In genomic region chr5:169944922-169945675, GRCh38 we compare ENCODE assay signal across 1 cellular context.
TF ChIP-seq lines count a peak whose summit lies in the region.

No MANE protein-coding gene starts in this region.

TF ChIP-seq in IMR-90, 13 proteins besides CTCF, POLR2A, EP300 and RAD21 (continued from another document):
- no peak for TF ChIP-seq NFE2L2 (IDR thresholded peaks at IDR 0.05; ENCODE audit: low read depth, low read length)
- TF ChIP-seq CEBPB (IDR thresholded peaks at IDR 0.05; ENCODE audit: low read depth, low read length): no peak
- TF ChIP-seq MXI1 (IDR thresholded peaks at IDR 0.05; ENCODE audit: borderline replicate concordance, low read depth, low read length): no peak
- no peak for TF ChIP-seq MAFK (IDR thresholded peaks at IDR 0.05; ENCODE audit: low read depth, low read length)
- TF ChIP-seq FOS (IDR thresholded peaks at IDR 0.05; ENCODE audit: low read depth, low read length): no peak
